In genomic region chr2:3447789-3448317, GRCh38 we compare ENCODE assay signal across 21 cellular contexts.
DNase-seq lines count a peak whose midpoint lies in the region; ATAC-seq, FAIRE-seq and TF ChIP-seq lines count a peak whose summit lies in the region.
"Had no signal": no experiment of that assay in that cellular context is flagged by ENCODE, and none has a peak within 500 bp of the region (broad histone marks: within the 10 kb centered on the region; RNA-seq: fewer than 3 reads in every experiment).

No MANE protein-coding gene starts in this region.

- peaks cover 3% of the 10 kb centered on the region for H3K36me3 Mint-ChIP-seq in T-helper 17 cell (ENCODE audit: low read depth)

- H3K27me3 ChIP-seq in GM23248 (replicated peaks; ENCODE audit: insufficient read depth) (no peaks in the 10 kb centered on the region), pancreas (no peaks in the 10 kb centered on the region)
- H3K27me3 ChIP-seq: foreskin keratinocyte had no signal

- H3K79me2 ChIP-seq in GM23248 (ENCODE audit: insufficient read depth): 0 out of 2 replicates have a peak, but pooled peaks cover 4% of the 10 kb centered on the region

- no peak overlapping the region for H3K4me2 ChIP-seq in GM23248 (ENCODE audit: unreplicated experiment)

- 0 out of 2 replicates have a peak overlapping the region, but pooled peaks have one; percentile 30 for H3K9ac ChIP-seq in GM23248

- no peaks in the 10 kb centered on the region for H4K20me1 ChIP-seq in GM23248 (ENCODE audit: insufficient read depth)

- no peaks in the 10 kb centered on the region for H3F3A ChIP-seq in GM23248 (ENCODE audit: insufficient read depth)

- no peak for ATAC-seq in T-helper 17 cell
- peak in 3 of 4 donors; percentile 11 to 36 (median 25) for ATAC-seq in pancreas
- ATAC-seq in HG02981 (IDR thresholded peaks at IDR 0.05; ENCODE audit: unreplicated experiment): no peak
- ATAC-seq: foreskin keratinocyte had no signal

- H3K9me3 ChIP-seq in GM23248 (ENCODE audit: low read depth) (no peaks in the 10 kb centered on the region), T-helper 17 cell (ENCODE audit: control insufficient read depth, low read length, poor library complexity, severe bottlenecking) (no peaks in the 10 kb centered on the region), pancreas (no peaks in the 10 kb centered on the region)
- H3K9me3 ChIP-seq: HAP-1 had no signal

- no peak overlapping the region for H2AFZ ChIP-seq in GM23248

- intact Hi-C loops in pancreas (cut with DNase I): no loop called here

- H3K27ac Mint-ChIP-seq in T-helper 17 cell: peak overlapping the region; percentile 27
- H3K27ac Mint-ChIP-seq: activated CD4-positive, alpha-beta memory T cell treated with anti-CD3 and anti-CD28 coated beads for 36 hours; activated naive CD8-positive, alpha-beta T cell treated with anti-CD3 and anti-CD28 coated beads for 36 hours had no signal

- DNase-seq in GM23248 (peak; percentile 12), T-helper 17 cell (no peak), islet precursor cell (peak; percentile 22), pancreas (no peak)
- no peak for DNase-seq in stimulated activated CD4-positive, alpha-beta T cell treated with anti-CD3 and anti-CD28 coated beads, Interleukin-1b, Interleukin-23, amount 100 ng/mL, for 48 hours
- no peak for DNase-seq in stimulated activated CD4-positive, alpha-beta T cell treated with anti-CD3 and anti-CD28 coated beads, Interleukin-12 subunit alpha, Interleukin-12 subunit beta, amount 100 ng/mL, for 4 hours
- DNase-seq: activated CD4-positive, alpha-beta memory T cell treated with anti-CD3 and anti-CD28 coated beads for 36 hours; activated naive CD8-positive, alpha-beta T cell treated with anti-CD3 and anti-CD28 coated beads for 36 hours; activated T-cell treated with anti-CD3 and anti-CD28 coated beads, Interleukin-2, amount 50 U/mL, for 48 hours; C1 segment of cervical spinal cord; DMS53; foreskin keratinocyte; NCI-H1694; NCI-H524; OCI-M1; stimulated activated CD4-positive, alpha-beta T cell treated with anti-CD3 and anti-CD28 coated beads, Interleukin-4, amount 100 ng/mL, for 4 hours had no signal

- in situ Hi-C loops in GM23248 (cut with MboI): no loop called here

- TF ChIP-seq CTCF in pancreas (IDR thresholded peaks at IDR 0.05): no peak

- peaks cover 3% of the 10 kb centered on the region for H3K4me1 Mint-ChIP-seq in T-helper 17 cell
- H3K4me1 Mint-ChIP-seq: activated naive CD8-positive, alpha-beta T cell treated with anti-CD3 and anti-CD28 coated beads for 36 hours had no signal

- H3K27me3 Mint-ChIP-seq in T-helper 17 cell: no peaks in the 10 kb centered on the region
- H3K27me3 Mint-ChIP-seq: activated CD4-positive, alpha-beta memory T cell treated with anti-CD3 and anti-CD28 coated beads for 36 hours; activated naive CD8-positive, alpha-beta T cell treated with anti-CD3 and anti-CD28 coated beads for 36 hours had no signal

- H3K9me2 ChIP-seq in GM23248 (ENCODE audit: insufficient read depth): no peaks in the 10 kb centered on the region

- H3K4me3 ChIP-seq in GM23248: no peak overlapping the region
- H3K4me3 ChIP-seq in pancreas: no peak overlapping the region
- H3K4me3 ChIP-seq: HAP-1 had no signal

- no peak overlapping the region for H3K4me3 Mint-ChIP-seq in T-helper 17 cell
- H3K4me3 Mint-ChIP-seq: activated CD4-positive, alpha-beta memory T cell treated with anti-CD3 and anti-CD28 coated beads for 36 hours; activated naive CD8-positive, alpha-beta T cell treated with anti-CD3 and anti-CD28 coated beads for 36 hours had no signal

- H3K27ac ChIP-seq in GM23248: no peak overlapping the region
- H3K27ac ChIP-seq in pancreas: no peak overlapping the region
- H3K27ac ChIP-seq: foreskin keratinocyte had no signal

- no peaks in the 10 kb centered on the region for H3K4me1 ChIP-seq in GM23248 (ENCODE audit: insufficient read depth)
- H3K4me1 ChIP-seq in pancreas: no peaks in the 10 kb centered on the region
- H3K4me1 ChIP-seq: foreskin keratinocyte, HAP-1 had no signal

- H3K36me3 ChIP-seq in GM23248 (ENCODE audit: low read depth): peaks cover 29% of the 10 kb centered on the region; the same call in 1 of the 2 replicates
- peaks cover 3 to 12% (median 5%) of the 10 kb centered on the region in 3 donors for H3K36me3 ChIP-seq in pancreas

- WGBS in GM23248 (ENCODE audit: low coverage in 1 of 2, low lambda C conversion rate in 2 of 2, missing lambda C conversion rate in 2 of 2), 2 experiments: 56 to 67% methylated on average over 9 of the region's 9 CpGs
- WGBS in pancreas, 2 donors: 80 to 81% methylated on average over 9 of the region's 9 CpGs

- no peak for FAIRE-seq in pancreas (lab: Jason Lieb, UNC)
- FAIRE-seq: endometrium, HTR-8/SVneo, TTC549 had no signal

Comparison
In these comparisons a context has a peak if more than half of its experiments do, and no peak if none do; other contexts are left out.
1. DNase-seq: peak in GM23248 (single experiment) and islet precursor cell (single experiment); none in T-helper 17 cell (0 of 3), pancreas (0 of 6), stimulated activated CD4-positive, alpha-beta T cell treated with anti-CD3 and anti-CD28 coated beads, Interleukin-1b, Interleukin-23, amount 100 ng/mL, for 48 hours (single experiment) and stimulated activated CD4-positive, alpha-beta T cell treated with anti-CD3 and anti-CD28 coated beads, Interleukin-12 subunit alpha, Interleukin-12 subunit beta, amount 100 ng/mL, for 4 hours (single experiment).
2. ATAC-seq: peak in pancreas (3 of 4); none in T-helper 17 cell (single experiment) and HG02981 (single experiment).